ENCODE assay signal across 8 cellular contexts in the genomic region with DNA sequence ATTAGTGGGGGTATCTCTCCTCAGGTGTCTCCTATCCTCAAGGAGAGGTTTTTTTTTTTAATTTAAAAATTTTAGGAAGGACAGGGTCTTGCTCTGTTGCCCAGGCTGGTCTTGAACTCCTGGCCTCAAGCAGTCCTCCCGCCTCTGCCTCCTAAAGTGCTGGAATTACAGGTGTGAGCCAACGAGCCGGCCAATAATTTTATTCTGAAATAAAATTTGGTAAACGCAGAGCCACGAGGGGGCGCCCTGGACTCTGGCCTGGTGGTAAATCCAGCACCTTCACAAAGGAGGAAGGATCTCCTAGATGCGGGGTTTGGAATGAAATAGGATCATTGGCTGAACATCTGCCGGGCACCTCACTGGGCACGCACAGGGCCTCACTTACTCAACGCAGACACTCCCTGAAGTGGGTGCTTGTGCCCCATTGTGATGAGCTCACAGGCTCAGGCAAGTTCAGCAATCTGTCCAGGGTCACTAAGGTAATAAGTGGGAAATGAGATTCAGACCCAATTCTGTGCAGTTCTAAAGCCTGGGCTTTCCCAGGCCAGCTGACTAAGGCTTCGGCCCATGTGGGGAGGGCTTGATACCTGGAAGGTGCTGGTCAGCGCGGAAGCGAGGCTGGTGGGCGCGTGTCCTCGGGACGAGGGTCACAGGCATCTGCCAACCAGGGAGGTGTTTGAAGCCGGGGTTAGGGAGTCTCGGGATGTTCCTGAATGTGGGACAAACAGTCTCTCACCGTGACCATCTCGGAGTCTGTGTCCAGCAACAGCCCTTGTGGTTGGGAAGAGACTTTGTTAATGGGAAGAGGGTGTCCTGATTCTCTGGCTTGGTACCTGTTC. TPM values are rescaled to one million over a fixed set of nuclear protein-coding genes. Genes with fewer than 3 reads are reported as not detected.
DNase-seq lines count a peak whose midpoint lies in the region; ATAC-seq and TF ChIP-seq lines count a peak whose summit lies in the region.

No MANE protein-coding gene starts in this region.

- no peaks in the 10 kb centered on the region for H3K4me1 ChIP-seq in DND-41 (ENCODE audit: insufficient read depth, low read length)

- no peak overlapping the region for H3K9ac ChIP-seq in DND-41 (ENCODE audit: low read depth, low read length)

- no peaks in the 10 kb centered on the region for H3K79me2 ChIP-seq in DND-41 (ENCODE audit: insufficient read depth, low read length)

- H3K4me1 Mint-ChIP-seq in brain (peaks cover 4% of the 10 kb centered on the region), naive B cell (peaks cover 0 to 7% (median 0%) of the 10 kb centered on the region in 3 donors)

- no peak overlapping the region for H3K27ac ChIP-seq in DND-41 (ENCODE audit: low read length)

- no peaks in the 10 kb centered on the region for H3K36me3 ChIP-seq in DND-41 (ENCODE audit: insufficient read depth, low read length)

- ATAC-seq in DND-41 (ENCODE audit: insufficient read depth, low read depth) (no peak), naive B cell (ENCODE audit: low read depth in 2 of 2) (no peak), GM19035 (IDR thresholded peaks at IDR 0.05; ENCODE audit: unreplicated experiment) (no peak), GM21619 (IDR thresholded peaks at IDR 0.05; ENCODE audit: unreplicated experiment) (no peak), HG03457 (IDR thresholded peaks at IDR 0.05; ENCODE audit: unreplicated experiment) (no peak)

- H3K9me3 ChIP-seq in DND-41 (ENCODE audit: insufficient read depth, low read length, severe bottlenecking), result no peaks in the 10 kb centered on the region

- H3K27me3 Mint-ChIP-seq in brain (peaks cover 16% of the 10 kb centered on the region), naive B cell (peaks cover 16 to 37% (median 33%) of the 10 kb centered on the region in 3 donors)

- H4K20me1 ChIP-seq in DND-41 (ENCODE audit: insufficient read depth, low read length), result no peaks in the 10 kb centered on the region

- no peak overlapping the region for H3K4me2 ChIP-seq in DND-41 (ENCODE audit: insufficient read depth, low read length)

- H2AFZ ChIP-seq in DND-41 (ENCODE audit: low read depth, low read length), result no peak overlapping the region

- H3K27ac Mint-ChIP-seq in brain, result no peak overlapping the region
- no peak overlapping the region for H3K27ac Mint-ChIP-seq in naive B cell

- DNase-seq in DND-41, result peak; percentile 52
- peak; percentile 45 for DNase-seq in HT1080 (ENCODE audit: low read depth)
- DNase-seq in SHP77 treated with DMSO at 0.1 percent for 48 hours (lab: John Stamatoyannopoulos, UW), result peak; percentile 51
- DNase-seq in naive B cell, result peak; percentile 13

- H3K4me3 Mint-ChIP-seq in brain (no peak overlapping the region), naive B cell (no peak overlapping the region)

- no peak overlapping the region for H3K4me3 ChIP-seq in DND-41 (ENCODE audit: low read depth in 1 of 2, low read length in 2 of 2)

- H3K27me3 ChIP-seq in DND-41 (ENCODE audit: insufficient read depth, low read length, poor library complexity), result peaks cover 7% of the 10 kb centered on the region

- H3K9me3 Mint-ChIP-seq in brain (no peaks in the 10 kb centered on the region), naive B cell (no peaks in the 10 kb centered on the region)

- H3K36me3 Mint-ChIP-seq in brain (no peaks in the 10 kb centered on the region), naive B cell (no peaks in the 10 kb centered on the region)

- TF ChIP-seq CTCF in DND-41 (IDR thresholded peaks at IDR 0.05; ENCODE audit: borderline replicate concordance, extremely low read depth, low read length, poor library complexity, severe bottlenecking) (peak; percentile 55), brain (conservative IDR thresholded peaks at IDR 0.05) (peak; percentile 40 to 65)

RNA-seq across cellular contexts. Expression of a gene that starts 32.7 kb away (rescaled TPM):
- total RNA-seq in HT1080 (2014; rRNA removed; shearing (Covaris generic)), result 8.7 and 12.0 TPM in 2 replicates
- polyA plus RNA-seq in HT1080 (2015; cell fraction: cytosol; rRNA removed), result 7.9 and 10.2 TPM in 2 replicates
- polyA plus RNA-seq in HT1080 (2015; cell fraction: nucleus; rRNA removed), result 18.6 and 19.3 TPM in 2 replicates
- polyA plus RNA-seq in brain (ENCODE audit: insufficient read depth, low read depth, low replicate concordance), result 4.5 TPM
- polyA plus RNA-seq in naive B cell (ENCODE audit: low read depth in 6 of 6), result 10 to 100 TPM in 4 of 6 donors, 1 to 10 TPM in 2; 2.3 to 14.5 (median 12.3) TPM
